In genomic region chr12:56677680-56678079, GRCh38 we compare ENCODE assay signal across 8 cellular contexts. TPM values are rescaled to one million over a fixed set of nuclear protein-coding genes. Genes with fewer than 3 reads are reported as not detected.
DNase-seq lines count a peak whose midpoint lies in the region; ATAC-seq, FAIRE-seq and TF ChIP-seq lines count a peak whose summit lies in the region.
"Had no signal": no experiment of that assay in that cellular context is flagged by ENCODE, and none has a peak within 500 bp of the region (broad histone marks: within the 10 kb centered on the region; RNA-seq: fewer than 3 reads in every experiment).

No MANE protein-coding gene starts in this region.

- peaks cover 9% of the 10 kb centered on the region for H3K4me1 Mint-ChIP-seq in GM23338
- H3K4me1 Mint-ChIP-seq in naive thymus-derived CD4-positive, alpha-beta T cell: peaks cover 30 to 85% (median 63%) of the 10 kb centered on the region in 7 donors

- no peaks in the 10 kb centered on the region for H3K9me2 ChIP-seq in GM23338 (ENCODE audit: insufficient read depth)
- no peaks in the 10 kb centered on the region for H3K9me2 ChIP-seq in PC-9 (ENCODE audit: insufficient read depth)

- H3K4me1 ChIP-seq in GM23338 (ENCODE audit: insufficient read depth) (peaks cover 1% of the 10 kb centered on the region), PC-9 (replicated peaks; ENCODE audit: insufficient read depth) (0 out of 2 replicates have a peak, but pooled peaks cover 10% of the 10 kb centered on the region), A673 (ENCODE audit: insufficient read depth, low read length, poor library complexity, severe bottlenecking) (no peaks in the 10 kb centered on the region)
- peaks cover 42 to 48% of the 10 kb centered on the region in 2 donors for H3K4me1 ChIP-seq in naive thymus-derived CD4-positive, alpha-beta T cell (ENCODE audit: control insufficient read depth in 2 of 2, insufficient read depth in 2 of 2, low read length in 2 of 2)

- no peaks in the 10 kb centered on the region for H3K9me3 ChIP-seq in PC-9 (ENCODE audit: insufficient read depth, low read depth)
- H3K9me3 ChIP-seq in naive thymus-derived CD4-positive, alpha-beta T cell (ENCODE audit: control insufficient read depth in 2 of 3, low read length in 3 of 3): no peaks in the 10 kb centered on the region
- H3K9me3 ChIP-seq in A673 (ENCODE audit: low read depth, low read length, poor library complexity, severe bottlenecking): no peaks in the 10 kb centered on the region

- no peaks in the 10 kb centered on the region for H3K27me3 ChIP-seq in GM23338 (ENCODE audit: insufficient read depth)
- no peaks in the 10 kb centered on the region for H3K27me3 ChIP-seq in PC-9 (ENCODE audit: insufficient read depth, low read depth)
- H3K27me3 ChIP-seq in naive thymus-derived CD4-positive, alpha-beta T cell (ENCODE audit: control insufficient read depth in 2 of 2, insufficient read depth in 2 of 2, low read length in 2 of 2): no peaks in the 10 kb centered on the region
- H3K27me3 ChIP-seq in A673 (replicated peaks; ENCODE audit: insufficient read depth, low read depth, low read length, poor library complexity): no peaks in the 10 kb centered on the region

- intact Hi-C loops in PC-9 (cut with micrococcal nuclease; ENCODE audit: unreplicated experiment): no loop called here
- intact Hi-C loops in naive thymus-derived CD4-positive, alpha-beta T cell (cut with micrococcal nuclease): no loop called here
- intact Hi-C loops in A673 (cut with micrococcal nuclease; ENCODE audit: unreplicated experiment): no loop called here

- H3K4me3 ChIP-seq in GM23338 (no peak overlapping the region), PC-9 (no peak overlapping the region), A673 (ENCODE audit: low read depth, low read length, poor library complexity, severe bottlenecking) (no peak overlapping the region)
- no peak overlapping the region for H3K4me3 ChIP-seq in naive thymus-derived CD4-positive, alpha-beta T cell (ENCODE audit: low read length)

- BruUV-seq in PC-9 (replicated peaks; lab: Mats Ljungman, UMichigan): no TSS peak
- no TSS peak for BruUV-seq in A673 (replicated peaks; lab: Mats Ljungman, UMichigan)

- no peak for FAIRE-seq in RCC 7860 (lab: Jason Lieb, UNC)

- H2AFZ ChIP-seq in GM23338 (no peak overlapping the region), PC-9 (no peak overlapping the region)

- peak; percentile 62 for ATAC-seq in GM18517 (IDR thresholded peaks at IDR 0.05; ENCODE audit: unreplicated experiment)
- ATAC-seq in GM23338: no peak
- peak; percentile 10 for ATAC-seq in naive thymus-derived CD4-positive, alpha-beta T cell

- POLR2A ChIA-PET in PC-9 (lab: Charles Lee; ENCODE audit: unreplicated experiment): no interaction called here
- POLR2A ChIA-PET in naive thymus-derived CD4-positive, alpha-beta T cell (lab: Charles Lee): interaction anchor here (0.6 to 4.5 kb wide), 7 partner anchors 10 to 213 kb away, joined by 3 to 30 read pairs (median 6); partner anchors contain the start of genes NACA and PTGES3
- POLR2A ChIA-PET in A673 (lab: Charles Lee; ENCODE audit: low non-redundant PET): no interaction called here

- H3F3A ChIP-seq in GM23338 (replicated peaks; ENCODE audit: low read depth): peaks cover 10% of the 10 kb centered on the region; the same call in 1 of the 2 replicates
- peaks cover 61% of the 10 kb centered on the region for H3F3A ChIP-seq in PC-9 (ENCODE audit: insufficient read depth, low read depth)

- H3K9me3 Mint-ChIP-seq in GM23338: no peaks in the 10 kb centered on the region
- H3K9me3 Mint-ChIP-seq in naive thymus-derived CD4-positive, alpha-beta T cell: peaks cover 0 to 2% (median 0%) of the 10 kb centered on the region in 11 donors

- H3K27ac Mint-ChIP-seq in GM23338: no peak overlapping the region; the same call in 1 of the 2 replicates
- H3K27ac Mint-ChIP-seq in naive thymus-derived CD4-positive, alpha-beta T cell: peak overlapping the region in 8 of 9 donors; percentile 50 to 87 (median 71)

- H4K20me1 ChIP-seq in GM23338 (replicated peaks; ENCODE audit: insufficient read depth) (peaks cover 76% of the 10 kb centered on the region), PC-9 (ENCODE audit: insufficient read depth) (peaks cover 96% of the 10 kb centered on the region)

- H3K27me3 Mint-ChIP-seq in GM23338 (ENCODE audit: insufficient read depth, low read depth, poor library complexity): peaks cover 7% of the 10 kb centered on the region
- no peaks in the 10 kb centered on the region for H3K27me3 Mint-ChIP-seq in naive thymus-derived CD4-positive, alpha-beta T cell

- H3K36me3 Mint-ChIP-seq in GM23338 (ENCODE audit: low read depth): peaks cover 63% of the 10 kb centered on the region
- H3K36me3 Mint-ChIP-seq in naive thymus-derived CD4-positive, alpha-beta T cell: peaks cover 0 to 20% (median 6%) of the 10 kb centered on the region in 5 donors

- H3K4me3 Mint-ChIP-seq in GM23338: no peak overlapping the region
- H3K4me3 Mint-ChIP-seq in naive thymus-derived CD4-positive, alpha-beta T cell: peak overlapping the region in 4 of 10 donors; percentile 42 to 63 (median 48)

- CTCF ChIA-PET in PC-9 (lab: Charles Lee) (no interaction called here), A673 (lab: Charles Lee) (no interaction called here)
- CTCF ChIA-PET in naive thymus-derived CD4-positive, alpha-beta T cell (lab: Charles Lee): interaction anchor here (0.5 to 1.0 kb wide), 4 partner anchors 12 to 118 kb away, joined by 3 to 4 read pairs (median 3); no protein-coding TSS in a partner anchor

- H3K4me2 ChIP-seq in GM23338 (no peak overlapping the region), PC-9 (no peak overlapping the region)

- H3K79me2 ChIP-seq in GM23338 (replicated peaks; ENCODE audit: insufficient read depth) (peaks cover 100% of the 10 kb centered on the region), PC-9 (ENCODE audit: low read depth) (peaks cover 99% of the 10 kb centered on the region)

- H3K27ac ChIP-seq in GM23338 (ENCODE audit: low read depth) (peak overlapping the region; percentile 35; the same call in 1 of the 2 replicates), PC-9 (peak overlapping the region; percentile 43), A673 (ENCODE audit: low read depth, low read length, poor library complexity, severe bottlenecking) (no peak overlapping the region)
- H3K27ac ChIP-seq in naive thymus-derived CD4-positive, alpha-beta T cell (ENCODE audit: low read depth, low read length): peak overlapping the region; percentile 34

- DNase-seq in GM23338 (ENCODE audit: low spot score): no peak
- no peak for DNase-seq in PC-9
- DNase-seq in naive thymus-derived CD4-positive, alpha-beta T cell: no peak
- no peak for DNase-seq in A673 (ENCODE audit: low spot score)
- no peak for DNase-seq in NAMALWA (ENCODE audit: low spot score)
- DNase-seq in RCC 7860 (ENCODE audit: low spot score): no peak
- DNase-seq: nucleus accumbens had no signal

- H3K36me3 ChIP-seq in GM23338 (ENCODE audit: insufficient read depth) (peaks cover 13% of the 10 kb centered on the region), PC-9 (ENCODE audit: low read depth) (peaks cover 14% of the 10 kb centered on the region), A673 (ENCODE audit: insufficient read depth, low read length, poor library complexity, severe bottlenecking) (peaks cover 42% of the 10 kb centered on the region)
- peaks cover 0 to 20% (median 0%) of the 10 kb centered on the region in 3 experiments for H3K36me3 ChIP-seq in naive thymus-derived CD4-positive, alpha-beta T cell (ENCODE audit: control insufficient read depth in 2 of 3, insufficient read depth in 3 of 3, low read length in 3 of 3)

- TF ChIP-seq CTCF in GM23338 (conservative IDR thresholded peaks at IDR 0.05; ENCODE audit: low read depth in 2 of 2) (no peak), PC-9 (conservative IDR thresholded peaks at IDR 0.05) (no peak), A673 (conservative IDR thresholded peaks at IDR 0.05; ENCODE audit: low read depth, low read length) (no peak)

TF ChIP-seq in GM23338, 12 proteins besides CTCF, POLR2A, EP300 and RAD21 (continues in another document):
- TF ChIP-seq JUNB (IDR thresholded peaks at IDR 0.05; ENCODE audit: unreplicated experiment) (no peak), EZH2 (IDR thresholded peaks at IDR 0.05; ENCODE audit: low read depth, unreplicated experiment) (no peak), NANOG (IDR thresholded peaks at IDR 0.05; ENCODE audit: borderline replicate concordance) (no peak)

RNA-seq across cellular contexts. Expression of gene PTGES3, which starts 10.4 kb away (rescaled TPM):
- total RNA-seq in GM23338 (2014; rRNA removed; shearing (Covaris generic)): 334 and 453 TPM in 2 replicates
- 391 and 442 TPM in 2 replicates for polyA plus RNA-seq in GM23338 (2016; fragmentation: Nextera tagmentation; extraction: Ambion mirVana)
- total RNA-seq in PC-9 (2021) (227 and 322 TPM in 2 replicates), A673 (2021) (413 and 450 TPM in 2 replicates)
- 100 to 1,000 TPM; 111 to 229 (median 153) TPM for total RNA-seq in naive thymus-derived CD4-positive, alpha-beta T cell
- 100 to 1,000 TPM; 221 to 289 TPM for polyA plus RNA-seq in naive thymus-derived CD4-positive, alpha-beta T cell

RNA-seq across cellular contexts. Expression of gene ATP5F1B, which starts 31.9 kb away (rescaled TPM):
- total RNA-seq in GM23338 (2014; rRNA removed; shearing (Covaris generic)): 706 and 763 TPM in 2 replicates
- 956 and 1,001 TPM in 2 replicates for polyA plus RNA-seq in GM23338 (2016; fragmentation: Nextera tagmentation; extraction: Ambion mirVana)
- 506 and 587 TPM in 2 replicates for total RNA-seq in PC-9 (2021)
- total RNA-seq in naive thymus-derived CD4-positive, alpha-beta T cell: 100 to 1,000 TPM; 217 to 476 (median 267) TPM
- 100 to 1,000 TPM; 658 to 688 TPM for polyA plus RNA-seq in naive thymus-derived CD4-positive, alpha-beta T cell
- total RNA-seq in A673 (2021): 1,089 and 1,126 TPM in 2 replicates

RNA-seq across cellular contexts. Expression of gene NACA, which starts 47.4 kb away (rescaled TPM):
- total RNA-seq in GM23338 (2014; rRNA removed; shearing (Covaris generic)): 1,081 and 1,279 TPM in 2 replicates
- 2,165 and 2,495 TPM in 2 replicates for polyA plus RNA-seq in GM23338 (2016; fragmentation: Nextera tagmentation; extraction: Ambion mirVana)
- total RNA-seq in PC-9 (2021): 812 and 1,035 TPM in 2 replicates
- total RNA-seq in naive thymus-derived CD4-positive, alpha-beta T cell: 1,000 to 10,000 TPM in 4 of 5 experiments, 100 to 1,000 TPM in 1; 834 to 1,486 (median 1,355) TPM
- 1,000 to 10,000 TPM; 1,440 to 1,626 TPM for polyA plus RNA-seq in naive thymus-derived CD4-positive, alpha-beta T cell
- 906 and 908 TPM in 2 replicates for total RNA-seq in A673 (2021)

RNA-seq across cellular contexts. Expression of gene BAZ2A, which starts 47.6 kb away (rescaled TPM):
- total RNA-seq in GM23338 (2014; rRNA removed; shearing (Covaris generic)): 89.6 and 109 TPM in 2 replicates
- polyA plus RNA-seq in GM23338 (2016; fragmentation: Nextera tagmentation; extraction: Ambion mirVana): 111 and 130 TPM in 2 replicates
- total RNA-seq in PC-9 (2021) (99.5 and 115 TPM in 2 replicates), A673 (2021) (126 and 139 TPM in 2 replicates)
- total RNA-seq in naive thymus-derived CD4-positive, alpha-beta T cell: 100 to 1,000 TPM; 127 to 230 (median 191) TPM
- 10 to 100 TPM; 24.8 to 45.1 TPM for polyA plus RNA-seq in naive thymus-derived CD4-positive, alpha-beta T cell
